In genomic region chr9:32703635-32704034, GRCh38 we compare ENCODE assay signal across 17 cellular contexts.
DNase-seq lines count a peak whose midpoint lies in the region; ATAC-seq, FAIRE-seq and TF ChIP-seq lines count a peak whose summit lies in the region.
"Had no signal": no experiment of that assay in that cellular context is flagged by ENCODE, and none has a peak within 500 bp of the region (broad histone marks: within the 10 kb centered on the region; RNA-seq: fewer than 3 reads in every experiment).

No MANE protein-coding gene starts in this region.

- H3K4me2 ChIP-seq in hepatocyte, result no peak overlapping the region

- CTCF ChIA-PET in MCF 10A (lab: Yijun Ruan, JAX), result interaction anchor here (0.8 to 1.8 kb wide), 3 partner anchors 113 to 115 kb away, joined by 4 to 11 read pairs (median 6); no protein-coding TSS in a partner anchor

- intact Hi-C loops in MCF 10A (cut with micrococcal nuclease), result loop anchor here (1.0 to 10.0 kb wide), 2 partner anchors 114 to 261 kb away; no protein-coding TSS in a partner anchor
- intact Hi-C loops in breast epithelium (cut with DNase I; ENCODE audit: low total_unique reads), result no loop called here

- H3K36me3 Mint-ChIP-seq in MCF 10A (ENCODE audit: insufficient read depth, unreplicated experiment) (no peaks in the 10 kb centered on the region), glutamatergic neuron (ENCODE audit: unreplicated experiment) (no peaks in the 10 kb centered on the region)
- H3K36me3 Mint-ChIP-seq: natural killer cell had no signal

- no peak overlapping the region for H3K27ac Mint-ChIP-seq in MCF 10A (ENCODE audit: low read depth, unreplicated experiment)
- no peak overlapping the region for H3K27ac Mint-ChIP-seq in glutamatergic neuron (ENCODE audit: unreplicated experiment)
- H3K27ac Mint-ChIP-seq: B cell, natural killer cell had no signal

- no peaks in the 10 kb centered on the region for H4K20me1 ChIP-seq in hepatocyte (ENCODE audit: insufficient read depth, poor library complexity, severe bottlenecking)

- no peaks in the 10 kb centered on the region for H3K4me1 ChIP-seq in breast epithelium
- H3K4me1 ChIP-seq in hepatocyte (ENCODE audit: insufficient read depth), result no peaks in the 10 kb centered on the region
- H3K4me1 ChIP-seq: transverse colon had no signal

- BruUV-seq in MCF 10A (replicated peaks; lab: Mats Ljungman, UMichigan), result no TSS peak

- POLR2A ChIA-PET in MCF 10A (lab: Yijun Ruan, JAX), result no interaction called here

- WGBS in hepatocyte (ENCODE audit: low lambda C conversion rate, missing lambda C conversion rate), result 35% methylated on average over 2 of the region's 2 CpGs

- H3K4me3 Mint-ChIP-seq in MCF 10A (ENCODE audit: unreplicated experiment) (no peak overlapping the region), glutamatergic neuron (ENCODE audit: unreplicated experiment) (no peak overlapping the region)
- H3K4me3 Mint-ChIP-seq: B cell, natural killer cell had no signal

- no peak for TF ChIP-seq CTCF in MCF 10A (IDR thresholded peaks at IDR 0.05; ENCODE audit: unreplicated experiment)
- no peak for TF ChIP-seq CTCF in breast epithelium (IDR thresholded peaks at IDR 0.05)
- TF ChIP-seq CTCF in NB4 (IDR thresholded peaks at IDR 0.05; ENCODE audit: low read depth, low read length), result peak; percentile 70
- peak; percentile 45 for TF ChIP-seq CTCF in bronchial epithelial cell (IDR thresholded peaks at IDR 0.05; ENCODE audit: insufficient read depth, low read length, severe bottlenecking)
- no peak for TF ChIP-seq CTCF in hepatocyte (IDR thresholded peaks at IDR 0.05; ENCODE audit: poor library complexity)
- TF ChIP-seq CTCF in glutamatergic neuron (IDR thresholded peaks at IDR 0.05; ENCODE audit: partially characterized antibody, unreplicated experiment), result no peak

- no peaks in the 10 kb centered on the region for H3K36me3 ChIP-seq in breast epithelium
- H3K36me3 ChIP-seq in bronchial epithelial cell (ENCODE audit: control insufficient read depth, insufficient read depth, low read length), result no peaks in the 10 kb centered on the region
- no peaks in the 10 kb centered on the region for H3K36me3 ChIP-seq in hepatocyte (replicated peaks; ENCODE audit: insufficient read depth, low read depth)
- H3K36me3 ChIP-seq: transverse colon had no signal

- no peaks in the 10 kb centered on the region for H3K9me3 ChIP-seq in breast epithelium
- H3K9me3 ChIP-seq in hepatocyte (ENCODE audit: low read depth), result no peaks in the 10 kb centered on the region
- H3K9me3 ChIP-seq: transverse colon had no signal

- no peak overlapping the region for H2AFZ ChIP-seq in hepatocyte

- TF ChIP-seq POLR2A in breast epithelium (IDR thresholded peaks at IDR 0.05) (no peak), NB4 (IDR thresholded peaks at IDR 0.05; ENCODE audit: extremely low read depth, insufficient read length) (no peak)

- H3K27me3 ChIP-seq in breast epithelium (no peaks in the 10 kb centered on the region), bronchial epithelial cell (ENCODE audit: control insufficient read depth, insufficient read depth, low read length) (no peaks in the 10 kb centered on the region), hepatocyte (no peaks in the 10 kb centered on the region)
- H3K27me3 ChIP-seq: transverse colon had no signal

- H3K27me3 Mint-ChIP-seq in MCF 10A (ENCODE audit: insufficient read depth, unreplicated experiment) (no peaks in the 10 kb centered on the region), glutamatergic neuron (ENCODE audit: unreplicated experiment) (no peaks in the 10 kb centered on the region)

- no peaks in the 10 kb centered on the region for H3K79me2 ChIP-seq in hepatocyte

- no peak for FAIRE-seq in bronchial epithelial cell (lab: Jason Lieb, UNC)

- no peaks in the 10 kb centered on the region for H3K9me3 Mint-ChIP-seq in MCF 10A (ENCODE audit: unreplicated experiment)
- no peaks in the 10 kb centered on the region for H3K9me3 Mint-ChIP-seq in glutamatergic neuron (ENCODE audit: unreplicated experiment)
- H3K9me3 Mint-ChIP-seq: natural killer cell had no signal

- peak; percentile 49 for DNase-seq in MCF 10A (ENCODE audit: unreplicated experiment)
- DNase-seq in breast epithelium (ENCODE audit: low spot score in 2 of 2), result no peak
- DNase-seq in NB4 (ENCODE audit: low read depth), result peak; percentile 46
- DNase-seq in bronchial epithelial cell (ENCODE audit: low read depth), result peak; percentile 17
- DNase-seq in NCI-H2081 (lab: John Stamatoyannopoulos, UW), result no peak
- DNase-seq in hepatocyte (ENCODE audit: low spot score), result no peak
- no peak for DNase-seq in glutamatergic neuron
- DNase-seq: activated CD4-positive, alpha-beta T cell treated with anti-CD3 and anti-CD28 coated beads, Interleukin-2, amount 50 U/mL, for 48 hours; activated effector memory CD4-positive, alpha-beta T cell treated with anti-CD3 and anti-CD28 coated beads, Interleukin-2, amount 50 U/mL, for 16 hours; GF-D8; natural killer cell; NCI-H524 treated with DMSO at 0.1 percent for 48 hours; T-helper 1 cell; transverse colon had no signal

- H3K4me3 ChIP-seq in breast epithelium (no peak overlapping the region), NB4 (ENCODE audit: low read depth, low read length) (no peak overlapping the region), bronchial epithelial cell (ENCODE audit: low read depth, low read length) (no peak overlapping the region), hepatocyte (no peak overlapping the region)
- H3K4me3 ChIP-seq: skin epidermis, transverse colon had no signal

- H3K27ac ChIP-seq in breast epithelium (no peak overlapping the region), hepatocyte (no peak overlapping the region)
- H3K27ac ChIP-seq: skin epidermis, transverse colon had no signal

- H3K4me1 Mint-ChIP-seq in MCF 10A (ENCODE audit: insufficient read depth, unreplicated experiment), result peaks cover 38% of the 10 kb centered on the region
- no peaks in the 10 kb centered on the region for H3K4me1 Mint-ChIP-seq in glutamatergic neuron (ENCODE audit: low read depth, unreplicated experiment)
- H3K4me1 Mint-ChIP-seq: B cell, natural killer cell had no signal

- no peaks in the 10 kb centered on the region for H3K9me2 ChIP-seq in hepatocyte (replicated peaks; ENCODE audit: insufficient read depth)

- ATAC-seq in HG03439 (IDR thresholded peaks at IDR 0.05; ENCODE audit: unreplicated experiment), result no peak

Comparison
In these comparisons a context has a peak if more than half of its experiments do, and no peak if none do; other contexts are left out.
1. DNase-seq: peak in MCF 10A (single experiment), NB4 (single experiment) and bronchial epithelial cell (single experiment); none in breast epithelium (0 of 2), NCI-H2081 (0 of 2), hepatocyte (single experiment) and glutamatergic neuron (single experiment).
2. CTCF ChIP-seq: peak in NB4 (single experiment) and bronchial epithelial cell (single experiment); none in MCF 10A (single experiment), breast epithelium (0 of 3), hepatocyte (single experiment) and glutamatergic neuron (single experiment).